ENCODE assay signal across 1 cellular context in the genomic region with DNA sequence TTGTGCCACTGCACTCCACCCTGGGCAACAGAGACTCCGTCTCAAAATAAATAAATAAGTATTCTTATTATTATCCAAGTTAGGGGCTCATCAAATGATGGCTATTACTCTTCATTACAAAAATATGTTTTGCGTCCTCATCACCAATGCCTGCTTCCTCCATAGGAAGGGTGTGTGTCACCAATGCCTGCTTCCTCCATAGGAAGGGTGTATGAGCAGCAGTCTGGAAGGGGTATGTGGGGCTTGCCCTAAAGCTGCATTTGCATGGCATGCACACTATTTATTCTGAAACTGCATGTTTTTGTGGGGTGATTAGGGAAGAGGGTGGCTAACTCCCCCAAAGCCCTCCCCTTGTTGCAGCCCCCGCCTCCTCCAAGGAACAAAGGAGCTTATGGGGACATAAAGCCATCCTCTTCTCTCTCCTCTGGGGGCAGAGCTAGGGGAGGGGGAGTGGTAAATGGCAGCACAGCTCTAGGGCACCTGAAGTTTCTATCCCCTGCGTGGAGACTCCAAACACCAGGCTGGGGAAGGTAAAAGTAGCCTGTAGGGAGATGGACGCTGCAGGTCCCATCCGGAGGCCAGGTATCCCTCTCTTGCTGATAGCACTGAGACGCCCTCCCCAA.
TF ChIP-seq lines count a peak whose summit lies in the region.

No MANE protein-coding gene starts in this region.

TF ChIP-seq in H1, 55 proteins besides CTCF, POLR2A, EP300 and RAD21 (continued from another document):
- TF ChIP-seq, protein P1, sequence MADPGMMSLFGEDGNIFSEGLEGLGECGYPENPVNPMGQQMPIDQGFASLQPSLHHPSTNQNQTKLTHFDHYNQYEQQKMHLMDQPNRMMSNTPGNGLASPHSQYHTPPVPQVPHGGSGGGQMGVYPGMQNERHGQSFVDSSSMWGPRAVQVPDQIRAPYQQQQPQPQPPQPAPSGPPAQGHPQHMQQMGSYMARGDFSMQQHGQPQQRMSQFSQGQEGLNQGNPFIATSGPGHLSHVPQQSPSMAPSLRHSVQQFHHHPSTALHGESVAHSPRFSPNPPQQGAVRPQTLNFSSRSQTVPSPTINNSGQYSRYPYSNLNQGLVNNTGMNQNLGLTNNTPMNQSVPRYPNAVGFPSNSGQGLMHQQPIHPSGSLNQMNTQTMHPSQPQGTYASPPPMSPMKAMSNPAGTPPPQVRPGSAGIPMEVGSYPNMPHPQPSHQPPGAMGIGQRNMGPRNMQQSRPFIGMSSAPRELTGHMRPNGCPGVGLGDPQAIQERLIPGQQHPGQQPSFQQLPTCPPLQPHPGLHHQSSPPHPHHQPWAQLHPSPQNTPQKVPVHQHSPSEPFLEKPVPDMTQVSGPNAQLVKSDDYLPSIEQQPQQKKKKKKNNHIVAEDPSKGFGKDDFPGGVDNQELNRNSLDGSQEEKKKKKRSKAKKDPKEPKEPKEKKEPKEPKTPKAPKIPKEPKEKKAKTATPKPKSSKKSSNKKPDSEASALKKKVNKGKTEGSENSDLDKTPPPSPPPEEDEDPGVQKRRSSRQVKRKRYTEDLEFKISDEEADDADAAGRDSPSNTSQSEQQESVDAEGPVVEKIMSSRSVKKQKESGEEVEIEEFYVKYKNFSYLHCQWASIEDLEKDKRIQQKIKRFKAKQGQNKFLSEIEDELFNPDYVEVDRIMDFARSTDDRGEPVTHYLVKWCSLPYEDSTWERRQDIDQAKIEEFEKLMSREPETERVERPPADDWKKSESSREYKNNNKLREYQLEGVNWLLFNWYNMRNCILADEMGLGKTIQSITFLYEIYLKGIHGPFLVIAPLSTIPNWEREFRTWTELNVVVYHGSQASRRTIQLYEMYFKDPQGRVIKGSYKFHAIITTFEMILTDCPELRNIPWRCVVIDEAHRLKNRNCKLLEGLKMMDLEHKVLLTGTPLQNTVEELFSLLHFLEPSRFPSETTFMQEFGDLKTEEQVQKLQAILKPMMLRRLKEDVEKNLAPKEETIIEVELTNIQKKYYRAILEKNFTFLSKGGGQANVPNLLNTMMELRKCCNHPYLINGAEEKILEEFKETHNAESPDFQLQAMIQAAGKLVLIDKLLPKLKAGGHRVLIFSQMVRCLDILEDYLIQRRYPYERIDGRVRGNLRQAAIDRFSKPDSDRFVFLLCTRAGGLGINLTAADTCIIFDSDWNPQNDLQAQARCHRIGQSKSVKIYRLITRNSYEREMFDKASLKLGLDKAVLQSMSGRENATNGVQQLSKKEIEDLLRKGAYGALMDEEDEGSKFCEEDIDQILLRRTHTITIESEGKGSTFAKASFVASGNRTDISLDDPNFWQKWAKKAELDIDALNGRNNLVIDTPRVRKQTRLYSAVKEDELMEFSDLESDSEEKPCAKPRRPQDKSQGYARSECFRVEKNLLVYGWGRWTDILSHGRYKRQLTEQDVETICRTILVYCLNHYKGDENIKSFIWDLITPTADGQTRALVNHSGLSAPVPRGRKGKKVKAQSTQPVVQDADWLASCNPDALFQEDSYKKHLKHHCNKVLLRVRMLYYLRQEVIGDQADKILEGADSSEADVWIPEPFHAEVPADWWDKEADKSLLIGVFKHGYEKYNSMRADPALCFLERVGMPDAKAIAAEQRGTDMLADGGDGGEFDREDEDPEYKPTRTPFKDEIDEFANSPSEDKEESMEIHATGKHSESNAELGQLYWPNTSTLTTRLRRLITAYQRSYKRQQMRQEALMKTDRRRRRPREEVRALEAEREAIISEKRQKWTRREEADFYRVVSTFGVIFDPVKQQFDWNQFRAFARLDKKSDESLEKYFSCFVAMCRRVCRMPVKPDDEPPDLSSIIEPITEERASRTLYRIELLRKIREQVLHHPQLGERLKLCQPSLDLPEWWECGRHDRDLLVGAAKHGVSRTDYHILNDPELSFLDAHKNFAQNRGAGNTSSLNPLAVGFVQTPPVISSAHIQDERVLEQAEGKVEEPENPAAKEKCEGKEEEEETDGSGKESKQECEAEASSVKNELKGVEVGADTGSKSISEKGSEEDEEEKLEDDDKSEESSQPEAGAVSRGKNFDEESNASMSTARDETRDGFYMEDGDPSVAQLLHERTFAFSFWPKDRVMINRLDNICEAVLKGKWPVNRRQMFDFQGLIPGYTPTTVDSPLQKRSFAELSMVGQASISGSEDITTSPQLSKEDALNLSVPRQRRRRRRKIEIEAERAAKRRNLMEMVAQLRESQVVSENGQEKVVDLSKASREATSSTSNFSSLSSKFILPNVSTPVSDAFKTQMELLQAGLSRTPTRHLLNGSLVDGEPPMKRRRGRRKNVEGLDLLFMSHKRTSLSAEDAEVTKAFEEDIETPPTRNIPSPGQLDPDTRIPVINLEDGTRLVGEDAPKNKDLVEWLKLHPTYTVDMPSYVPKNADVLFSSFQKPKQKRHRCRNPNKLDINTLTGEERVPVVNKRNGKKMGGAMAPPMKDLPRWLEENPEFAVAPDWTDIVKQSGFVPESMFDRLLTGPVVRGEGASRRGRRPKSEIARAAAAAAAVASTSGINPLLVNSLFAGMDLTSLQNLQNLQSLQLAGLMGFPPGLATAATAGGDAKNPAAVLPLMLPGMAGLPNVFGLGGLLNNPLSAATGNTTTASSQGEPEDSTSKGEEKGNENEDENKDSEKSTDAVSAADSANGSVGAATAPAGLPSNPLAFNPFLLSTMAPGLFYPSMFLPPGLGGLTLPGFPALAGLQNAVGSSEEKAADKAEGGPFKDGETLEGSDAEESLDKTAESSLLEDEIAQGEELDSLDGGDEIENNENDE (IDR thresholded peaks at IDR 0.05; ENCODE audit: insufficient replicate concordance, low read length): no peak
- TF ChIP-seq, protein P2, sequence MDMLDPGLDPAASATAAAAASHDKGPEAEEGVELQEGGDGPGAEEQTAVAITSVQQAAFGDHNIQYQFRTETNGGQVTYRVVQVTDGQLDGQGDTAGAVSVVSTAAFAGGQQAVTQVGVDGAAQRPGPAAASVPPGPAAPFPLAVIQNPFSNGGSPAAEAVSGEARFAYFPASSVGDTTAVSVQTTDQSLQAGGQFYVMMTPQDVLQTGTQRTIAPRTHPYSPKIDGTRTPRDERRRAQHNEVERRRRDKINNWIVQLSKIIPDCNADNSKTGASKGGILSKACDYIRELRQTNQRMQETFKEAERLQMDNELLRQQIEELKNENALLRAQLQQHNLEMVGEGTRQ (IDR thresholded peaks at IDR 0.05; ENCODE audit: low read length): no peak
- no peak for TF ChIP-seq SP4 (IDR thresholded peaks at IDR 0.05; ENCODE audit: low read length)
- TF ChIP-seq JUND (IDR thresholded peaks at IDR 0.05; ENCODE audit: low read length): no peak
